Comparison of ENCODE assay signal across 10 cellular contexts in genomic region chr14:93543766-93544165, GRCh38.
A peak's percentile ranks its signal among the peaks of the same experiment; 100 is the strongest.
DNase-seq lines count a peak whose midpoint lies in the region; ATAC-seq and TF ChIP-seq lines count a peak whose summit lies in the region.
"Had no signal": no experiment of that assay in that cellular context is flagged by ENCODE, and none has a peak within 500 bp of the region (broad histone marks: within the 10 kb centered on the region; RNA-seq: fewer than 3 reads in every experiment).

No MANE protein-coding gene starts in this region.

- H3F3A ChIP-seq in GM23338 (replicated peaks; ENCODE audit: low read depth), result no peaks in the 10 kb centered on the region

- H3K9me3 ChIP-seq in BE2C (no peaks in the 10 kb centered on the region), stomach (no peaks in the 10 kb centered on the region), esophagus squamous epithelium (no peaks in the 10 kb centered on the region)

- H3K4me3 Mint-ChIP-seq in GM23338, result no peak overlapping the region
- H3K4me3 Mint-ChIP-seq: immature natural killer cell had no signal

- no peak for DNase-seq in BE2C
- peak; percentile 20 for DNase-seq in GM23338 (ENCODE audit: low spot score)
- peak; percentile 56 for DNase-seq in SK-MEL-5 (ENCODE audit: low read depth, low spot score)
- peak; percentile 4 for DNase-seq in hepatic stellate cell (ENCODE audit: low spot score)
- no peak for DNase-seq in stomach
- DNase-seq in activated naive CD4-positive, alpha-beta T cell treated with anti-CD3 and anti-CD28 coated beads, Interleukin-2, amount 50 U/mL, for 72 hours (ENCODE audit: low spot score in 2 of 2), result no peak
- no peak for DNase-seq in esophagus squamous epithelium (lab: John Stamatoyannopoulos, UW)
- DNase-seq: activated CD4-positive, alpha-beta T cell treated with anti-CD3 and anti-CD28 coated beads, Interleukin-2, amount 50 U/mL, for 1 hour; immature natural killer cell had no signal

- no peak overlapping the region for H3K27ac Mint-ChIP-seq in GM23338
- H3K27ac Mint-ChIP-seq in activated naive CD4-positive, alpha-beta T cell treated with anti-CD3 and anti-CD28 coated beads, Interleukin-2, amount 50 U/mL, for 72 hours, result peak overlapping the region in 1 of 2 donors; percentile 37
- H3K27ac Mint-ChIP-seq: immature natural killer cell had no signal

- no peaks in the 10 kb centered on the region for H3K9me3 Mint-ChIP-seq in GM23338
- H3K9me3 Mint-ChIP-seq in activated naive CD4-positive, alpha-beta T cell treated with anti-CD3 and anti-CD28 coated beads, Interleukin-2, amount 50 U/mL, for 72 hours, result no peaks in the 10 kb centered on the region
- H3K9me3 Mint-ChIP-seq: immature natural killer cell had no signal

- H3K27me3 Mint-ChIP-seq in GM23338 (ENCODE audit: insufficient read depth, low read depth, poor library complexity), result no peaks in the 10 kb centered on the region

- H3K27ac ChIP-seq in GM23338 (ENCODE audit: low read depth) (no peak overlapping the region), stomach (no peak overlapping the region), esophagus squamous epithelium (no peak overlapping the region)

- H3K27me3 ChIP-seq in BE2C (no peaks in the 10 kb centered on the region), GM23338 (ENCODE audit: insufficient read depth) (no peaks in the 10 kb centered on the region), stomach (peaks cover 0 to 8% (median 0%) of the 10 kb centered on the region in 3 donors), esophagus squamous epithelium (peaks cover 0 to 3% (median 0%) of the 10 kb centered on the region in 4 donors)

- ATAC-seq in GM23338, result no peak
- ATAC-seq in GM21528 (IDR thresholded peaks at IDR 0.05; ENCODE audit: low FRiP score, unreplicated experiment), result no peak
- ATAC-seq in activated naive CD4-positive, alpha-beta T cell treated with anti-CD3 and anti-CD28 coated beads, Interleukin-2, amount 50 U/mL, for 72 hours, result no peak

- peaks cover 19% of the 10 kb centered on the region for H3K36me3 ChIP-seq in BE2C
- no peaks in the 10 kb centered on the region for H3K36me3 ChIP-seq in GM23338 (ENCODE audit: insufficient read depth)
- no peaks in the 10 kb centered on the region for H3K36me3 ChIP-seq in stomach
- H3K36me3 ChIP-seq in esophagus squamous epithelium, result no peaks in the 10 kb centered on the region

- H3K4me1 ChIP-seq in BE2C (peaks cover 3% of the 10 kb centered on the region; the same call in 1 of the 2 replicates), GM23338 (ENCODE audit: insufficient read depth) (no peaks in the 10 kb centered on the region), stomach (no peaks in the 10 kb centered on the region), esophagus squamous epithelium (no peaks in the 10 kb centered on the region)

- no peaks in the 10 kb centered on the region for H4K20me1 ChIP-seq in GM23338 (replicated peaks; ENCODE audit: insufficient read depth)

- H3K4me3 ChIP-seq in BE2C (ENCODE audit: low read depth, low read length) (no peak overlapping the region), GM23338 (no peak overlapping the region), stomach (no peak overlapping the region), esophagus squamous epithelium (no peak overlapping the region)

- no peak overlapping the region for H3K4me2 ChIP-seq in GM23338

- in situ Hi-C loops in SK-MEL-5 (cut with HindIII; ENCODE audit: low pct_unique_long_range_greater_than_20kb, low sequenced_read_pairs), result no loop called here

- H3K36me3 Mint-ChIP-seq in GM23338 (ENCODE audit: low read depth), result no peaks in the 10 kb centered on the region
- H3K36me3 Mint-ChIP-seq in activated naive CD4-positive, alpha-beta T cell treated with anti-CD3 and anti-CD28 coated beads, Interleukin-2, amount 50 U/mL, for 72 hours, result no peaks in the 10 kb centered on the region
- H3K36me3 Mint-ChIP-seq: immature natural killer cell had no signal

- H2AFZ ChIP-seq in GM23338, result no peak overlapping the region

- H3K79me2 ChIP-seq in GM23338 (replicated peaks; ENCODE audit: insufficient read depth), result no peaks in the 10 kb centered on the region

- TF ChIP-seq CTCF in BE2C (IDR thresholded peaks at IDR 0.05; ENCODE audit: low read depth, low read length), result peak; percentile 60
- peak; percentile 40 to 44 for TF ChIP-seq CTCF in GM23338 (conservative IDR thresholded peaks at IDR 0.05; ENCODE audit: low read depth in 2 of 2)
- no peak for TF ChIP-seq CTCF in stomach (IDR thresholded peaks at IDR 0.05)
- TF ChIP-seq CTCF in esophagus squamous epithelium (IDR thresholded peaks at IDR 0.05), result peak in 2 of 6 experiments; percentile 9 to 25

- TF ChIP-seq POLR2A in stomach (IDR thresholded peaks at IDR 0.05), result no peak
- no peak for TF ChIP-seq POLR2A in esophagus squamous epithelium (IDR thresholded peaks at IDR 0.05)

- TF ChIP-seq EP300 in stomach (IDR thresholded peaks at IDR 0.05), result no peak

- no peaks in the 10 kb centered on the region for H3K9me2 ChIP-seq in GM23338 (ENCODE audit: insufficient read depth)

- intact Hi-C loops in stomach (cut with DNase I; ENCODE audit: low total_unique reads), result no loop called here
- intact Hi-C loops in esophagus squamous epithelium (cut with DNase I), result no loop called here

- H3K4me1 Mint-ChIP-seq in GM23338, result no peaks in the 10 kb centered on the region
- H3K4me1 Mint-ChIP-seq: immature natural killer cell had no signal

TF ChIP-seq in GM23338, 12 proteins besides CTCF, POLR2A, EP300 and RAD21 (continues in another document):
- TF ChIP-seq JUNB (IDR thresholded peaks at IDR 0.05; ENCODE audit: unreplicated experiment) (no peak), EZH2 (IDR thresholded peaks at IDR 0.05; ENCODE audit: low read depth, unreplicated experiment) (no peak), ETS1 (IDR thresholded peaks at IDR 0.05) (no peak), ZNF462 (CRISPR knock-in tag; IDR thresholded peaks at IDR 0.05) (no peak), ZNF331 (CRISPR knock-in tag; IDR thresholded peaks at IDR 0.05; ENCODE audit: low read depth) (no peak), CREB1 (CRISPR knock-in tag; IDR thresholded peaks at IDR 0.05; ENCODE audit: low read depth) (no peak)

Comparison
In these comparisons a context has a peak if more than half of its experiments do, and no peak if none do; other contexts are left out.
1. DNase-seq: peak in GM23338 (single experiment), SK-MEL-5 (single experiment) and hepatic stellate cell (single experiment); none in BE2C (single experiment), stomach (single experiment), activated naive CD4-positive, alpha-beta T cell treated with anti-CD3 and anti-CD28 coated beads, Interleukin-2, amount 50 U/mL, for 72 hours (0 of 2) and esophagus squamous epithelium (single experiment).
2. CTCF ChIP-seq: peak in BE2C (single experiment) and GM23338 (2 of 2); none in stomach (0 of 7).